17 cellular contexts compared by ENCODE assay signal in the genomic region with DNA sequence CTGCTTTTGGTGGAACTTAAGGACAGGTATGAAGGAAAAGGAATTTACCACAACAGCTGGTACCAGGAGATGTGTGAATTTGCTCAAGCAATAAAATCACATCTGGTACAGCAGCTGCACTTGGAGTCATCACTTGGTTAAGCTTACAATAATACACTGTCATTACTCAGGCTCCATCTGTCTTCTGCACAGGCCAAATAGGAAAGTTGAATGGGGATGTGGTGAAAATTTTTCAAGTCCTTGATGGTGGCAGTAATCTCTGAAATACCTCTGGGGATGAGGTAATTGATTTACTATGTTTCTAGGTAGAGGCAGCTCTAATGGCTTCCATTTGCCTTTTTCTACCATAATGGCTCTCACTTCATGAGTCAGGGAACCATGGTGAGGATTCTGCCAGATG.
DNase-seq lines count a peak whose midpoint lies in the region; ATAC-seq and TF ChIP-seq lines count a peak whose summit lies in the region.
"Had no signal": no experiment of that assay in that cellular context is flagged by ENCODE, and none has a peak within 500 bp of the region (broad histone marks: within the 10 kb centered on the region; RNA-seq: fewer than 3 reads in every experiment).

No MANE protein-coding gene starts in this region.

- no peaks in the 10 kb centered on the region for H3K79me2 ChIP-seq in hepatocyte

- H3K27ac ChIP-seq in left lung (no peak overlapping the region), hepatocyte (no peak overlapping the region)
- H3K27ac ChIP-seq: A549, BLaER1, PC-9, RWPE1 had no signal

- H3K4me1 ChIP-seq in left lung (no peaks in the 10 kb centered on the region), hepatocyte (ENCODE audit: insufficient read depth) (no peaks in the 10 kb centered on the region)
- H3K4me1 ChIP-seq: A549, BLaER1 had no signal

- H3K27me3 ChIP-seq in left lung (no peaks in the 10 kb centered on the region), hepatocyte (no peaks in the 10 kb centered on the region)
- H3K27me3 ChIP-seq: BLaER1 had no signal

- no peaks in the 10 kb centered on the region for H3K9me2 ChIP-seq in hepatocyte (replicated peaks; ENCODE audit: insufficient read depth)

- no peak for TF ChIP-seq CTCF in fibroblast of mammary gland (conservative IDR thresholded peaks at IDR 0.05; ENCODE audit: control insufficient read depth, insufficient read depth, low read depth, low read length)
- TF ChIP-seq CTCF in left lung (IDR thresholded peaks at IDR 0.05): no peak
- no peak for TF ChIP-seq CTCF in hepatocyte (IDR thresholded peaks at IDR 0.05; ENCODE audit: poor library complexity)
- no peak for TF ChIP-seq CTCF in foreskin fibroblast (IDR thresholded peaks at IDR 0.05; ENCODE audit: low read depth, low read length)

- intact Hi-C loops in left lung (cut with DNase I): no loop called here

- H4K20me1 ChIP-seq in hepatocyte (ENCODE audit: insufficient read depth, poor library complexity, severe bottlenecking): no peaks in the 10 kb centered on the region
- H4K20me1 ChIP-seq: BLaER1 had no signal

- DNase-seq in HT1080 (ENCODE audit: low read depth) (peak; percentile 1), NCI-H524 treated with DMSO at 0.1 percent for 48 hours (lab: John Stamatoyannopoulos, UW) (peak; percentile 96), fibroblast of mammary gland (ENCODE audit: low read depth) (peak; percentile 80), skeletal muscle cell (ENCODE audit: low read depth) (peak; percentile 25), left lung (no peak), hepatocyte (ENCODE audit: low spot score) (no peak), foreskin fibroblast (no peak)
- DNase-seq: Calu3; CD8-positive, alpha-beta T cell; KG1; MV-4-11; NCI-H187 treated with DMSO at 0.1 percent for 48 hours; PC-9; SIG-M5 had no signal

- ATAC-seq in left lung: no peak
- ATAC-seq: A549; CD8-positive, alpha-beta T cell had no signal

- H3K9me3 ChIP-seq in left lung: no peaks in the 10 kb centered on the region
- H3K9me3 ChIP-seq in hepatocyte (ENCODE audit: low read depth): no peaks in the 10 kb centered on the region
- H3K9me3 ChIP-seq: A549, BLaER1 had no signal

- H2AFZ ChIP-seq in hepatocyte: no peak overlapping the region
- H2AFZ ChIP-seq: PC-9 had no signal

- H3K4me3 ChIP-seq in fibroblast of mammary gland (ENCODE audit: control insufficient read depth, low read depth, low read length) (no peak overlapping the region), skeletal muscle cell (ENCODE audit: low read depth, low read length) (no peak overlapping the region), left lung (no peak overlapping the region), hepatocyte (no peak overlapping the region), foreskin fibroblast (ENCODE audit: low read depth in 1 of 2, low read length in 2 of 2) (no peak overlapping the region)
- H3K4me3 ChIP-seq: A549, BLaER1, PC-9 had no signal

- H3K36me3 ChIP-seq in left lung (no peaks in the 10 kb centered on the region), hepatocyte (replicated peaks; ENCODE audit: insufficient read depth, low read depth) (no peaks in the 10 kb centered on the region)
- H3K36me3 ChIP-seq: BLaER1 had no signal

- no peak overlapping the region for H3K4me2 ChIP-seq in hepatocyte
- H3K4me2 ChIP-seq: A549, BLaER1, PC-9 had no signal

Comparison
In these comparisons a context has a peak if more than half of its experiments do, and no peak if none do; other contexts are left out.
1. DNase-seq: peak in HT1080 (single experiment), NCI-H524 treated with DMSO at 0.1 percent for 48 hours (single experiment), fibroblast of mammary gland (single experiment) and skeletal muscle cell (single experiment); none in left lung (0 of 2), hepatocyte (single experiment) and foreskin fibroblast (0 of 2).